In genomic region chr19:7904074-7905020, GRCh38 we compare ENCODE assay signal across 1 cellular context.
TF ChIP-seq lines count a peak whose summit lies in the region.

No MANE protein-coding gene starts in this region.

TF ChIP-seq in HEK293, 187 proteins besides CTCF, POLR2A, EP300 and RAD21 (continued from another document):
- TF ChIP-seq ZBTB49 (tag by site-specific recombination; IDR thresholded peaks at IDR 0.05; ENCODE audit: low read depth) (no peak), ZEB2 (tag by site-specific recombination; IDR thresholded peaks at IDR 0.05) (peak; percentile 54; the same call in 1 of the 2 replicates), SP2 (tag by site-specific recombination; IDR thresholded peaks at IDR 0.05) (peak; percentile 9; the same call in 1 of the 2 replicates), ZIC2 (tag by site-specific recombination; IDR thresholded peaks at IDR 0.05) (peak; percentile 77), BCL11B (tag by site-specific recombination; IDR thresholded peaks at IDR 0.05; ENCODE audit: low read depth) (0 out of 2 replicates have a peak, but pooled peaks have one; percentile 68)
- TF ChIP-seq, protein P1, sequence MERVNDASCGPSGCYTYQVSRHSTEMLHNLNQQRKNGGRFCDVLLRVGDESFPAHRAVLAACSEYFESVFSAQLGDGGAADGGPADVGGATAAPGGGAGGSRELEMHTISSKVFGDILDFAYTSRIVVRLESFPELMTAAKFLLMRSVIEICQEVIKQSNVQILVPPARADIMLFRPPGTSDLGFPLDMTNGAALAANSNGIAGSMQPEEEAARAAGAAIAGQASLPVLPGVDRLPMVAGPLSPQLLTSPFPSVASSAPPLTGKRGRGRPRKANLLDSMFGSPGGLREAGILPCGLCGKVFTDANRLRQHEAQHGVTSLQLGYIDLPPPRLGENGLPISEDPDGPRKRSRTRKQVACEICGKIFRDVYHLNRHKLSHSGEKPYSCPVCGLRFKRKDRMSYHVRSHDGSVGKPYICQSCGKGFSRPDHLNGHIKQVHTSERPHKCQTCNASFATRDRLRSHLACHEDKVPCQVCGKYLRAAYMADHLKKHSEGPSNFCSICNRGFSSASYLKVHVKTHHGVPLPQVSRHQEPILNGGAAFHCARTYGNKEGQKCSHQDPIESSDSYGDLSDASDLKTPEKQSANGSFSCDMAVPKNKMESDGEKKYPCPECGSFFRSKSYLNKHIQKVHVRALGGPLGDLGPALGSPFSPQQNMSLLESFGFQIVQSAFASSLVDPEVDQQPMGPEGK (tag by site-specific recombination; IDR thresholded peaks at IDR 0.05) = peak; percentile 84
